Comparison of ENCODE assay signal across 12 cellular contexts in genomic region chr7:100492738-100493475, GRCh38. TPM values are rescaled to one million over a fixed set of nuclear protein-coding genes. Genes with fewer than 3 reads are reported as not detected.
DNase-seq lines count a peak whose midpoint lies in the region; ATAC-seq and TF ChIP-seq lines count a peak whose summit lies in the region.
"Had no signal": no experiment of that assay in that cellular context is flagged by ENCODE, and none has a peak within 500 bp of the region (broad histone marks: within the 10 kb centered on the region; RNA-seq: fewer than 3 reads in every experiment).

No MANE protein-coding gene starts in this region.

- WGBS in endodermal cell (ENCODE audit: insufficient coverage in 1 of 2, insufficient read length in 1 of 2), 2 experiments = 93 to 95% methylated on average over 5 of the region's 5 CpGs

- CTCF ChIA-PET in CD8-positive, alpha-beta memory T cell (lab: Charles Lee) = interaction anchor here (1.0 to 4.0 kb wide), 12 partner anchors 11 to 213 kb away, joined by 3 to 20 read pairs (median 4); partner anchors contain the start of genes POP7 and TSC22D4
- CTCF ChIA-PET in OCI-LY7 (lab: Charles Lee; ENCODE audit: unreplicated experiment) = interaction anchor here (0.5 kb wide), 1 partner anchor 71 kb away, joined by 3 read pairs; no protein-coding TSS in a partner anchor

- in situ Hi-C loops in KBM-7 (cut with MboI; ENCODE audit: low pct_unique_long_range_greater_than_20kb, low sequenced_read_pairs) = no loop called here

- H3K4me1 ChIP-seq in CD8-positive, alpha-beta memory T cell (ENCODE audit: insufficient read depth, low read length) = no peaks in the 10 kb centered on the region
- H3K4me1 ChIP-seq in OCI-LY7 (ENCODE audit: insufficient read depth, low read length, poor library complexity, severe bottlenecking) (peaks cover 18% of the 10 kb centered on the region), endodermal cell (ENCODE audit: control insufficient read depth, insufficient read depth, low read length) (no peaks in the 10 kb centered on the region), neural progenitor cell (peaks cover 26% of the 10 kb centered on the region)

- H4K20me1 ChIP-seq in OCI-LY7 (ENCODE audit: insufficient read depth, low read length) (no peaks in the 10 kb centered on the region), neural progenitor cell (ENCODE audit: low read depth) (no peaks in the 10 kb centered on the region)

- peak overlapping the region in 2 of 8 donors; percentile 10 to 14 for H3K27ac Mint-ChIP-seq in CD8-positive, alpha-beta memory T cell
- H3K27ac Mint-ChIP-seq in endodermal cell = no peak overlapping the region
- H3K27ac Mint-ChIP-seq in neural progenitor cell = peak overlapping the region; percentile 7
- H3K27ac Mint-ChIP-seq: progenitor cell of endocrine pancreas had no signal

- no TSS peak for BruUV-seq in OCI-LY7 (replicated peaks; lab: Mats Ljungman, UMichigan)

- ATAC-seq in esophagus mucosa = no peak

- no peaks in the 10 kb centered on the region for H3K27me3 ChIP-seq in CD8-positive, alpha-beta memory T cell (ENCODE audit: insufficient read depth, low read length, poor library complexity, severe bottlenecking)
- H3K27me3 ChIP-seq in endodermal cell (ENCODE audit: control insufficient read depth, insufficient read depth, low read length, poor library complexity, severe bottlenecking) = no peaks in the 10 kb centered on the region
- H3K27me3 ChIP-seq in neural progenitor cell = peaks cover 17% of the 10 kb centered on the region

- TF ChIP-seq CTCF in OCI-LY7 (conservative IDR thresholded peaks at IDR 0.05; ENCODE audit: low read length) (no peak), endodermal cell (conservative IDR thresholded peaks at IDR 0.05) (no peak), neural progenitor cell (IDR thresholded peaks at IDR 0.05) (no peak)

- intact Hi-C loops in OCI-LY7 (cut with micrococcal nuclease; ENCODE audit: unreplicated experiment) = no loop called here

- H2AFZ ChIP-seq in OCI-LY7 (ENCODE audit: low read length) (peak overlapping the region; percentile 40), neural progenitor cell (replicated peaks) (peak overlapping the region; percentile 81)

- peaks cover 6 to 22% (median 9%) of the 10 kb centered on the region in 3 donors for H3K4me1 Mint-ChIP-seq in CD8-positive, alpha-beta memory T cell
- peaks cover 3% of the 10 kb centered on the region for H3K4me1 Mint-ChIP-seq in endodermal cell
- peaks cover 50% of the 10 kb centered on the region for H3K4me1 Mint-ChIP-seq in neural progenitor cell

- H3K9me3 ChIP-seq in CD8-positive, alpha-beta memory T cell (ENCODE audit: low read length) = no peaks in the 10 kb centered on the region
- no peaks in the 10 kb centered on the region for H3K9me3 ChIP-seq in OCI-LY7 (ENCODE audit: low read length)
- no peaks in the 10 kb centered on the region for H3K9me3 ChIP-seq in endodermal cell (ENCODE audit: control insufficient read depth, low read length)
- no peaks in the 10 kb centered on the region for H3K9me3 ChIP-seq in neural progenitor cell (ENCODE audit: low read depth)

- H3K4me3 ChIP-seq in CD8-positive, alpha-beta memory T cell (ENCODE audit: low read length) = peak overlapping the region; percentile 32
- H3K4me3 ChIP-seq in OCI-LY7 (ENCODE audit: low read depth, low read length, poor library complexity, severe bottlenecking) (no peak overlapping the region), endodermal cell (ENCODE audit: low read length) (no peak overlapping the region), neural progenitor cell (peak overlapping the region; percentile 46)

- peak overlapping the region; percentile 9 to 82 (median 70) for H3K4me3 Mint-ChIP-seq in CD8-positive, alpha-beta memory T cell
- peak overlapping the region; percentile 46 for H3K4me3 Mint-ChIP-seq in endodermal cell
- peak overlapping the region; percentile 76 for H3K4me3 Mint-ChIP-seq in neural progenitor cell

- peak overlapping the region; percentile 33; the same call in 1 of the 2 replicates for H3K4me2 ChIP-seq in OCI-LY7 (ENCODE audit: low read length)
- peak overlapping the region; percentile 80 for H3K4me2 ChIP-seq in neural progenitor cell

- H3K9me2 ChIP-seq in OCI-LY7 (ENCODE audit: insufficient read depth, low read length) = no peaks in the 10 kb centered on the region

- DNase-seq in CD8-positive, alpha-beta memory T cell = no peak
- DNase-seq in OCI-LY7 (ENCODE audit: low spot score) = no peak
- DNase-seq in endodermal cell = no peak
- no peak for DNase-seq in neural progenitor cell (ENCODE audit: low spot score)
- no peak for DNase-seq in KBM-7
- DNase-seq in substantia nigra (lab: John Stamatoyannopoulos, UW) = no peak
- DNase-seq in NCI-H69 (lab: John Stamatoyannopoulos, UW) = no peak
- DNase-seq: NCI-H1930 had no signal

- H3K36me3 ChIP-seq in CD8-positive, alpha-beta memory T cell (ENCODE audit: insufficient read depth, low read length) = no peaks in the 10 kb centered on the region
- H3K36me3 ChIP-seq in OCI-LY7 (ENCODE audit: insufficient read depth, low read length) (no peaks in the 10 kb centered on the region), endodermal cell (ENCODE audit: control insufficient read depth, insufficient read depth, low read length) (peaks cover 4% of the 10 kb centered on the region), neural progenitor cell (no peaks in the 10 kb centered on the region)

- H3F3A ChIP-seq in neural progenitor cell (ENCODE audit: low read depth) = peaks cover 4% of the 10 kb centered on the region

- POLR2A ChIA-PET in CD8-positive, alpha-beta memory T cell (lab: Charles Lee) = interaction anchor here (0.5 to 1.5 kb wide), 5 partner anchors 8 to 96 kb away, joined by 3 read pairs; partner anchors contain the start of gene TSC22D4
- POLR2A ChIA-PET in OCI-LY7 (lab: Charles Lee) = interaction anchor here (0.7 kb wide), 1 partner anchor 301 kb away, joined by 4 read pairs; no protein-coding TSS in a partner anchor

- H3K27me3 Mint-ChIP-seq in CD8-positive, alpha-beta memory T cell = peaks cover 2 to 3% of the 10 kb centered on the region in 2 donors
- H3K27me3 Mint-ChIP-seq in endodermal cell (ENCODE audit: insufficient read depth) = peaks cover 19% of the 10 kb centered on the region
- peaks cover 10% of the 10 kb centered on the region for H3K27me3 Mint-ChIP-seq in neural progenitor cell (ENCODE audit: insufficient read depth, low read depth)

- H3K9ac ChIP-seq in endodermal cell (ENCODE audit: extremely low read depth, low read length, poor library complexity, severe bottlenecking) = no peak overlapping the region
- no peak overlapping the region for H3K9ac ChIP-seq in neural progenitor cell

- no peaks in the 10 kb centered on the region for H3K9me3 Mint-ChIP-seq in CD8-positive, alpha-beta memory T cell
- H3K9me3 Mint-ChIP-seq in endodermal cell (no peaks in the 10 kb centered on the region), neural progenitor cell (no peaks in the 10 kb centered on the region)

- no peak overlapping the region for H3K27ac ChIP-seq in CD8-positive, alpha-beta memory T cell (ENCODE audit: low read depth, low read length)
- H3K27ac ChIP-seq in OCI-LY7 (ENCODE audit: low read depth, low read length, poor library complexity, severe bottlenecking) (no peak overlapping the region), endodermal cell (ENCODE audit: low read depth, low read length) (no peak overlapping the region), neural progenitor cell (no peak overlapping the region), substantia nigra (ENCODE audit: low read depth, low read length, poor library complexity, severe bottlenecking) (no peak overlapping the region)

- H3K79me2 ChIP-seq in OCI-LY7 (ENCODE audit: insufficient read depth, low read depth, low read length) (no peaks in the 10 kb centered on the region), neural progenitor cell (ENCODE audit: low read depth) (no peaks in the 10 kb centered on the region)

- H3K36me3 Mint-ChIP-seq in CD8-positive, alpha-beta memory T cell = no peaks in the 10 kb centered on the region
- peaks cover 18% of the 10 kb centered on the region for H3K36me3 Mint-ChIP-seq in endodermal cell (ENCODE audit: low read depth)
- H3K36me3 Mint-ChIP-seq in neural progenitor cell = peaks cover 11% of the 10 kb centered on the region

RNA-seq across cellular contexts. Expression of gene NYAP1, which starts 9.2 kb away (rescaled TPM):
- under 1 TPM; 0.13 to 0.18 TPM for total RNA-seq in CD8-positive, alpha-beta memory T cell
- not detected for polyA plus RNA-seq in CD8-positive, alpha-beta memory T cell
- total RNA-seq in OCI-LY7 (2014; rRNA removed; shearing (Covaris generic)) = 0.08 and 0.98 TPM in 2 replicates
- total RNA-seq in OCI-LY7 (2022) (0.10 and 0.50 TPM in 2 replicates), endodermal cell (1 to 10 TPM; 7.9 to 9.3 TPM), neural progenitor cell (ENCODE audit: low replicate concordance) (1.2 and 6.7 TPM in 2 replicates), esophagus mucosa (0.16 TPM)
- 10.5 TPM for polyA plus RNA-seq in endodermal cell (2013, experiment 1 of 2)
- polyA plus RNA-seq in endodermal cell (2013, experiment 2 of 2) = 11.1 TPM

RNA-seq across cellular contexts. Expression of gene TSC22D4, which starts 13.9 kb away (rescaled TPM):
- 10 to 100 TPM; 96.2 to 99.1 TPM for total RNA-seq in CD8-positive, alpha-beta memory T cell
- polyA plus RNA-seq in CD8-positive, alpha-beta memory T cell = 40.5 TPM
- 38.5 and 41.4 TPM in 2 replicates for total RNA-seq in OCI-LY7 (2014; rRNA removed; shearing (Covaris generic))
- 75.4 and 76.6 TPM in 2 replicates for total RNA-seq in OCI-LY7 (2022)
- 10 to 100 TPM; 30.9 to 35.2 TPM for total RNA-seq in endodermal cell
- polyA plus RNA-seq in endodermal cell (2013, experiment 1 of 2) = 23.5 TPM
- polyA plus RNA-seq in endodermal cell (2013, experiment 2 of 2) = 25.1 TPM
- 11.0 and 17.6 TPM in 2 replicates for total RNA-seq in neural progenitor cell (ENCODE audit: low replicate concordance)
- 31.1 TPM for total RNA-seq in esophagus mucosa

RNA-seq across cellular contexts. Expression of gene SPACDR, which starts 28.8 kb away (rescaled TPM):
- 1 to 10 TPM in 1 of 2 experiments, under 1 TPM in 1; 1.00 to 1.7 TPM for total RNA-seq in CD8-positive, alpha-beta memory T cell
- polyA plus RNA-seq in CD8-positive, alpha-beta memory T cell = 0.56 TPM
- total RNA-seq in OCI-LY7 (2014; rRNA removed; shearing (Covaris generic)) = 0.54 and 1.6 TPM in 2 replicates
- 2.4 and 3.7 TPM in 2 replicates for total RNA-seq in OCI-LY7 (2022)
- 1 to 10 TPM; 1.3 to 1.5 TPM for total RNA-seq in endodermal cell
- 1.4 TPM for polyA plus RNA-seq in endodermal cell (2013, experiment 1 of 2)
- 0.83 TPM for polyA plus RNA-seq in endodermal cell (2013, experiment 2 of 2)
- total RNA-seq in neural progenitor cell (ENCODE audit: low replicate concordance) = 0.71 TPM in 1 of 2 replicates, not detected in the other
- total RNA-seq in esophagus mucosa = 0.24 TPM
- total RNA-seq: Daoy, glomerular endothelial cell had no signal

RNA-seq across cellular contexts. Expression of gene AGFG2, which starts 46.1 kb away (rescaled TPM):
- 10 to 100 TPM; 60.5 to 63.1 TPM for total RNA-seq in CD8-positive, alpha-beta memory T cell
- polyA plus RNA-seq in CD8-positive, alpha-beta memory T cell = 36.2 TPM
- 7.9 and 11.5 TPM in 2 replicates for total RNA-seq in OCI-LY7 (2014; rRNA removed; shearing (Covaris generic))
- 15.2 and 17.1 TPM in 2 replicates for total RNA-seq in OCI-LY7 (2022)
- total RNA-seq in endodermal cell = 10 to 100 TPM in 1 of 2 donors, 1 to 10 TPM in 1; 8.5 to 28.9 TPM
- polyA plus RNA-seq in endodermal cell (2013, experiment 1 of 2) = 6.1 TPM
- polyA plus RNA-seq in endodermal cell (2013, experiment 2 of 2) = 11.2 TPM
- total RNA-seq in neural progenitor cell (ENCODE audit: low replicate concordance) = 1.2 and 5.6 TPM in 2 replicates
- total RNA-seq in esophagus mucosa = 19.5 TPM

RNA-seq across cellular contexts. Expression of gene PPP1R35, which starts 56.6 kb away (rescaled TPM):
- 10 to 100 TPM; 41.4 to 46.3 TPM for total RNA-seq in CD8-positive, alpha-beta memory T cell
- 50.2 TPM for polyA plus RNA-seq in CD8-positive, alpha-beta memory T cell
- total RNA-seq in OCI-LY7 (2014; rRNA removed; shearing (Covaris generic)) = 127 and 137 TPM in 2 replicates
- total RNA-seq in OCI-LY7 (2022) (86.9 and 90.6 TPM in 2 replicates), endodermal cell (10 to 100 TPM; 43.8 to 65.6 TPM), neural progenitor cell (ENCODE audit: low replicate concordance) (7.3 and 33.0 TPM in 2 replicates), esophagus mucosa (27.4 TPM)
- polyA plus RNA-seq in endodermal cell (2013, experiment 1 of 2) = 46.4 TPM
- polyA plus RNA-seq in endodermal cell (2013, experiment 2 of 2) = 47.1 TPM

Comparison
In these comparisons a context has a peak if more than half of its experiments do, and no peak if none do; other contexts are left out.
1. H3K4me3 ChIP-seq: peak in CD8-positive, alpha-beta memory T cell (single experiment) and neural progenitor cell (single experiment); none in OCI-LY7 (single experiment) and endodermal cell (single experiment).
2. Peak in every context shown above with its lines, with median percentiles within 50 percentile points of each other: H3K4me3 Mint-ChIP-seq.